In genomic region chr7:140060243-140060630, GRCh38 we compare ENCODE assay signal across 10 cellular contexts. TPM values are rescaled to one million over a fixed set of nuclear protein-coding genes. Genes with fewer than 3 reads are reported as not detected.
A peak's percentile ranks its signal among the peaks of the same experiment; 100 is the strongest.
DNase-seq lines count a peak whose midpoint lies in the region; ATAC-seq and TF ChIP-seq lines count a peak whose summit lies in the region.
"Had no signal": no experiment of that assay in that cellular context is flagged by ENCODE, and none has a peak within 500 bp of the region (broad histone marks: within the 10 kb centered on the region; RNA-seq: fewer than 3 reads in every experiment).

No MANE protein-coding gene starts in this region.

- H3K4me1 ChIP-seq in BLaER1 (peaks cover 26% of the 10 kb centered on the region), body of pancreas (peaks cover 41% of the 10 kb centered on the region)

- WGBS in body of pancreas, 2 donors, result 65 to 78% methylated on average over 2 to 3 of the region's 3 CpGs

- H3K4me1 Mint-ChIP-seq in HFFc6 (ENCODE audit: low read depth), result peaks cover 48% of the 10 kb centered on the region
- H3K4me1 Mint-ChIP-seq in natural killer cell treated with Interleukin-12 subunit alpha and Interleukin-12 subunit beta and Interleukin-15 and Interleukin-18, amount 100 ng/mL, for 72 hours (ENCODE audit: low read depth in 2 of 2), result peaks cover 41 to 42% of the 10 kb centered on the region in 2 donors

- H3K9me3 ChIP-seq in BLaER1, result peaks cover under 1% of the 10 kb centered on the region; the same call in 1 of the 2 replicates
- no peaks in the 10 kb centered on the region for H3K9me3 ChIP-seq in body of pancreas

- no peaks in the 10 kb centered on the region for H3K9me3 Mint-ChIP-seq in HFFc6
- H3K9me3 Mint-ChIP-seq in natural killer cell treated with Interleukin-12 subunit alpha and Interleukin-12 subunit beta and Interleukin-15 and Interleukin-18, amount 100 ng/mL, for 72 hours, result no peaks in the 10 kb centered on the region

- peaks cover 17% of the 10 kb centered on the region; the same call in 1 of the 2 replicates for H3K36me3 Mint-ChIP-seq in HFFc6 (ENCODE audit: low read depth)
- H3K36me3 Mint-ChIP-seq in natural killer cell treated with Interleukin-12 subunit alpha and Interleukin-12 subunit beta and Interleukin-15 and Interleukin-18, amount 100 ng/mL, for 72 hours, result no peaks in the 10 kb centered on the region

- H4K20me1 ChIP-seq in BLaER1, result peaks cover 50% of the 10 kb centered on the region

- no peak for TF ChIP-seq POLR2A in body of pancreas (IDR thresholded peaks at IDR 0.05)

- H3K4me2 ChIP-seq in BLaER1, result peak overlapping the region; percentile 92

- peak overlapping the region; percentile 57; the same call in 1 of the 2 replicates for H3K4me3 Mint-ChIP-seq in HFFc6
- peak overlapping the region; percentile 66 for H3K4me3 Mint-ChIP-seq in natural killer cell treated with Interleukin-12 subunit alpha and Interleukin-12 subunit beta and Interleukin-15 and Interleukin-18, amount 100 ng/mL, for 72 hours

- intact Hi-C loops in body of pancreas (cut with DNase I), result no loop called here

- H3K27me3 Mint-ChIP-seq in HFFc6 (ENCODE audit: insufficient read depth), result peaks cover 2% of the 10 kb centered on the region; the same call in 1 of the 2 replicates
- no peaks in the 10 kb centered on the region for H3K27me3 Mint-ChIP-seq in natural killer cell treated with Interleukin-12 subunit alpha and Interleukin-12 subunit beta and Interleukin-15 and Interleukin-18, amount 100 ng/mL, for 72 hours

- peak overlapping the region; percentile 74 for H3K27ac Mint-ChIP-seq in HFFc6
- peak overlapping the region; percentile 36 to 64 for H3K27ac Mint-ChIP-seq in natural killer cell treated with Interleukin-12 subunit alpha and Interleukin-12 subunit beta and Interleukin-15 and Interleukin-18, amount 100 ng/mL, for 72 hours
- H3K27ac Mint-ChIP-seq: progenitor cell of endocrine pancreas had no signal

- H3K9ac ChIP-seq in BLaER1, result no peak overlapping the region

- ATAC-seq in body of pancreas (no peak), HG03095 (IDR thresholded peaks at IDR 0.05; ENCODE audit: unreplicated experiment) (no peak), HG03439 (IDR thresholded peaks at IDR 0.05; ENCODE audit: unreplicated experiment) (no peak)
- no peak for ATAC-seq in natural killer cell treated with Interleukin-12 subunit alpha and Interleukin-12 subunit beta and Interleukin-15 and Interleukin-18, amount 100 ng/mL, for 72 hours

- H3K4me3 ChIP-seq in BLaER1 (no peak overlapping the region), body of pancreas (no peak overlapping the region)

- H3K27me3 ChIP-seq in BLaER1, result no peaks in the 10 kb centered on the region
- no peaks in the 10 kb centered on the region for H3K27me3 ChIP-seq in body of pancreas

- TF ChIP-seq CTCF in HFFc6 (IDR thresholded peaks at IDR 0.05) (no peak), body of pancreas (IDR thresholded peaks at IDR 0.05) (no peak)

- H3K27ac ChIP-seq in BLaER1 (no peak overlapping the region), body of pancreas (peak overlapping the region; percentile 46 to 95 (median 88))

- no peak for DNase-seq in HFFc6
- DNase-seq in body of pancreas, result no peak
- no peak for DNase-seq in natural killer cell treated with Interleukin-12 subunit alpha and Interleukin-12 subunit beta and Interleukin-15 and Interleukin-18, amount 100 ng/mL, for 72 hours (ENCODE audit: low spot score)
- DNase-seq in GF-D8 (lab: John Stamatoyannopoulos, UW), result no peak
- no peak for DNase-seq in AG20443 (ENCODE audit: low spot score)
- DNase-seq: NCI-H2081 treated with DMSO at 0.1 percent for 48 hours had no signal

- H3K36me3 ChIP-seq in BLaER1 (peaks cover 29% of the 10 kb centered on the region), body of pancreas (replicated peaks in 1 of 2; ENCODE audit: insufficient read depth in 1 of 2, low read depth in 2 of 2) (no peaks in the 10 kb centered on the region)

RNA-seq across cellular contexts. Expression of gene PARP12, which starts 2.5 kb away (rescaled TPM):
- 10 to 100 TPM in 4 of 6 experiments, 1 to 10 TPM in 2; 6.3 to 14.0 (median 11.8) TPM for total RNA-seq in HFFc6 (2021; fragmentation: NEBNext Ultra II Directional; extraction: Animal tissue kit (Norgen Biotek cat#: 25700))
- 10 to 100 TPM; 37.1 to 66.9 TPM for total RNA-seq in body of pancreas
- 10 to 100 TPM; 40.4 to 48.6 TPM for total RNA-seq in natural killer cell treated with Interleukin-12 subunit alpha and Interleukin-12 subunit beta and Interleukin-15 and Interleukin-18, amount 100 ng/mL, for 72 hours
